ENCODE assay signal across 33 cellular contexts in genomic region chr12:8957561-8957960, GRCh38.
"Had no signal": no experiment of that assay in that cellular context is flagged by ENCODE, and none has a peak within 500 bp of the region (broad histone marks: within the 10 kb centered on the region; RNA-seq: fewer than 3 reads in every experiment).

No MANE protein-coding gene starts in this region.

- H3K4me3 ChIP-seq: heart left ventricle, left lung, lower lobe of right lung, pancreas, prostate gland, sigmoid colon, uterus had no signal

- H3K27me3 Mint-ChIP-seq: activated CD4-positive, alpha-beta memory T cell treated with anti-CD3 and anti-CD28 coated beads, Interleukin-2, amount 10 ng/mL, durations not matched to agents 7 days and 5 days; activated CD4-positive, alpha-beta T cell treated with anti-CD3 and anti-CD28 coated beads, Interleukin-2, amount 10 ng/mL, durations not matched to agents 24 days and 14 days; activated CD8-positive, alpha-beta memory T cell treated with anti-CD3 and anti-CD28 coated beads, Interleukin-2, amount 10 ng/mL, durations not matched to agents 7 days and 5 days; stimulated activated memory B cell treated with anti-CD40 and anti-IgM and Interleukin-4, amounts not matched to agents 10 μg/mL and 1 μg/mL and 100 μg/mL, for 72 hours; stimulated activated naive CD8-positive, alpha-beta T cell treated with anti-CD3 and anti-CD28 coated beads, Interleukin-15, amount 100 ng/mL, for 72 hours; type B pancreatic cell had no signal

- H3K9me3 Mint-ChIP-seq: type B pancreatic cell had no signal

- H3K4me1 Mint-ChIP-seq: endodermal cell; stimulated activated memory B cell treated with anti-CD40 and anti-IgM and Interleukin-4, amounts not matched to agents 10 μg/mL and 1 μg/mL and 100 μg/mL, for 72 hours had no signal

- H3K27ac ChIP-seq: heart left ventricle, left lung, lower lobe of right lung, pancreas, prostate gland, sigmoid colon, uterus, WERI-Rb-1 had no signal

- H3K4me3 Mint-ChIP-seq: activated CD4-positive, alpha-beta memory T cell treated with anti-CD3 and anti-CD28 coated beads, Interleukin-2, amount 10 ng/mL, durations not matched to agents 7 days and 5 days; activated CD4-positive, alpha-beta T cell treated with anti-CD3 and anti-CD28 coated beads, Interleukin-2, amount 10 ng/mL, durations not matched to agents 24 days and 14 days; activated CD8-positive, alpha-beta memory T cell treated with anti-CD3 and anti-CD28 coated beads, Interleukin-2, amount 10 ng/mL, durations not matched to agents 7 days and 5 days; activated naive CD4-positive, alpha-beta T cell treated with anti-CD3 and anti-CD28 coated beads for 36 hours; activated T-helper 1 cell treated with anti-CD3 and anti-CD28 coated beads, Interleukin-12 subunit alpha, Interleukin-12 subunit beta, Interleukin-2, Interleukin-4 antibody, amounts not matched to agents 30 ng/mL and 10 ng/mL and 1 ng/mL, durations not matched to agents 14 hours and 24 hours and 36 hours; endodermal cell; stimulated activated memory B cell treated with anti-CD40 and anti-IgM and Interleukin-4, amounts not matched to agents 10 μg/mL and 1 μg/mL and 100 μg/mL, for 72 hours; stimulated activated naive CD8-positive, alpha-beta T cell treated with anti-CD3 and anti-CD28 coated beads, Interleukin-15, amount 100 ng/mL, for 72 hours; T-helper 1 cell treated with Interleukin-12 subunit alpha and Interleukin-12 subunit beta and Interleukin-4 antibody, amounts not matched to agents 30 μg/mL and 1 μg/mL, for 36 hours; type B pancreatic cell had no signal

- H3K9me3 ChIP-seq: left lung, lower lobe of right lung, pancreas, prostate gland, sigmoid colon, uterus had no signal

- H3K27me3 ChIP-seq: heart left ventricle, left lung, pancreas, sigmoid colon, uterus had no signal

- H3K4me1 ChIP-seq: left lung, lower lobe of right lung, pancreas, sigmoid colon, uterus had no signal

- DNase-seq: activated CD4-positive, alpha-beta memory T cell treated with anti-CD3 and anti-CD28 coated beads, Interleukin-2, amount 10 ng/mL, durations not matched to agents 7 days and 5 days; activated CD4-positive, alpha-beta T cell treated with anti-CD3 and anti-CD28 coated beads, Interleukin-2, amount 10 ng/mL, durations not matched to agents 24 days and 14 days; activated CD8-positive, alpha-beta memory T cell treated with anti-CD3 and anti-CD28 coated beads, Interleukin-2, amount 10 ng/mL, durations not matched to agents 7 days and 5 days; activated effector memory CD4-positive, alpha-beta T cell treated with anti-CD3 and anti-CD28 coated beads, Interleukin-2, amount 50 U/mL, for 16 hours; activated naive CD4-positive, alpha-beta T cell treated with anti-CD3 and anti-CD28 coated beads for 36 hours; activated T-cell treated with anti-CD3 and anti-CD28 coated beads for 4 hours; amygdala; caudate nucleus; endodermal cell; foreskin fibroblast; heart left ventricle; hypothalamus; left lung; lower lobe of right lung; mesenchymal stem cell; nucleus accumbens; pancreas; retina; sigmoid colon; small intestine; stimulated activated CD4-positive, alpha-beta T cell treated with anti-CD3 and anti-CD28 coated beads, Interleukin-4, amount 100 ng/mL, for 24 hours; stimulated activated naive CD8-positive, alpha-beta T cell treated with anti-CD3 and anti-CD28 coated beads, Interleukin-15, amount 100 ng/mL, for 72 hours; substantia nigra; T1000; uterus; WERI-Rb-1 had no signal

- H3K27ac Mint-ChIP-seq: activated CD4-positive, alpha-beta memory T cell treated with anti-CD3 and anti-CD28 coated beads, Interleukin-2, amount 10 ng/mL, durations not matched to agents 7 days and 5 days; activated CD4-positive, alpha-beta T cell treated with anti-CD3 and anti-CD28 coated beads, Interleukin-2, amount 10 ng/mL, durations not matched to agents 24 days and 14 days; activated CD8-positive, alpha-beta memory T cell treated with anti-CD3 and anti-CD28 coated beads, Interleukin-2, amount 10 ng/mL, durations not matched to agents 7 days and 5 days; activated T-helper 1 cell treated with anti-CD3 and anti-CD28 coated beads, Interleukin-12 subunit alpha, Interleukin-12 subunit beta, Interleukin-2, Interleukin-4 antibody, amounts not matched to agents 30 ng/mL and 10 ng/mL and 1 ng/mL, durations not matched to agents 14 hours and 24 hours and 36 hours; endodermal cell; stimulated activated memory B cell treated with anti-CD40 and anti-IgM and Interleukin-4, amounts not matched to agents 10 μg/mL and 1 μg/mL and 100 μg/mL, for 72 hours; stimulated activated naive CD8-positive, alpha-beta T cell treated with anti-CD3 and anti-CD28 coated beads, Interleukin-15, amount 100 ng/mL, for 72 hours; T-helper 1 cell treated with Interleukin-12 subunit alpha and Interleukin-12 subunit beta and Interleukin-4 antibody, amounts not matched to agents 30 μg/mL and 1 μg/mL, for 36 hours; type B pancreatic cell had no signal

- H3K36me3 ChIP-seq: heart left ventricle, lower lobe of right lung, pancreas, prostate gland, sigmoid colon, uterus, WERI-Rb-1 had no signal

- ATAC-seq: activated CD4-positive, CD25-positive, alpha-beta regulatory T cell treated with anti-CD3 and anti-CD28 coated beads, Interleukin-2, amount 50 U/mL, for 24 hours; activated CD8-positive, alpha-beta memory T cell treated with anti-CD3 and anti-CD28 coated beads, Interleukin-2, amount 10 ng/mL, durations not matched to agents 7 days and 5 days; esophagus mucosa; left lung; lower lobe of right lung; pancreas; stimulated activated memory B cell treated with anti-CD40 and anti-IgM and Interleukin-4, amounts not matched to agents 10 μg/mL and 1 μg/mL and 100 μg/mL, for 72 hours; stimulated activated naive CD8-positive, alpha-beta T cell treated with anti-CD3 and anti-CD28 coated beads, Interleukin-15, amount 100 ng/mL, for 72 hours had no signal
